17 cellular contexts compared by ENCODE assay signal in genomic region chr17:17051380-17051779, GRCh38. TPM values are rescaled to one million over a fixed set of nuclear protein-coding genes. Genes with fewer than 3 reads are reported as not detected.
DNase-seq lines count a peak whose midpoint lies in the region; ATAC-seq, FAIRE-seq and TF ChIP-seq lines count a peak whose summit lies in the region.
"Had no signal": no experiment of that assay in that cellular context is flagged by ENCODE, and none has a peak within 500 bp of the region (broad histone marks: within the 10 kb centered on the region; RNA-seq: fewer than 3 reads in every experiment).

No MANE protein-coding gene starts in this region.

- peaks cover 35% of the 10 kb centered on the region for H3K4me1 Mint-ChIP-seq in activated CD8-positive, alpha-beta memory T cell treated with anti-CD3 and anti-CD28 coated beads, Interleukin-2, amount 10 ng/mL, durations not matched to agents 7 days and 5 days
- H3K4me1 Mint-ChIP-seq in memory B cell, result peaks cover 45% of the 10 kb centered on the region
- H3K4me1 Mint-ChIP-seq in endothelial cell (ENCODE audit: unreplicated experiment), result peaks cover 64% of the 10 kb centered on the region

- intact Hi-C loops in GM12878 (cut with micrococcal nuclease; ENCODE audit: unreplicated experiment) (no loop called here), thyroid gland (cut with DNase I) (no loop called here)

- H3K4me2 ChIP-seq in GM12878 (ENCODE audit: control insufficient read depth, insufficient read depth), result peak overlapping the region; percentile 28

- in situ Hi-C loops in GM12878 (cut with MboI), result no loop called here

- peaks cover 77% of the 10 kb centered on the region for H3K79me2 ChIP-seq in GM12878 (ENCODE audit: control insufficient read depth, insufficient read depth, low read length)

- H3K4me3 ChIP-seq in GM12878, result no peak overlapping the region
- H3K4me3 ChIP-seq in thyroid gland (replicated peaks in 1 of 3), result no peak overlapping the region
- H3K4me3 ChIP-seq: cardiac muscle cell, skin epidermis had no signal

- no peaks in the 10 kb centered on the region for H3K36me3 Mint-ChIP-seq in activated CD8-positive, alpha-beta memory T cell treated with anti-CD3 and anti-CD28 coated beads, Interleukin-2, amount 10 ng/mL, durations not matched to agents 7 days and 5 days
- peaks cover 4% of the 10 kb centered on the region for H3K36me3 Mint-ChIP-seq in memory B cell
- H3K36me3 Mint-ChIP-seq in endothelial cell (ENCODE audit: low read depth, unreplicated experiment), result peaks cover 3% of the 10 kb centered on the region
- H3K36me3 Mint-ChIP-seq: IgD-negative memory B cell; natural killer cell treated with Interleukin-12 subunit alpha and Interleukin-12 subunit beta and Interleukin-15 and Interleukin-18, amount 100 ng/mL, for 72 hours had no signal

- peak; percentile 25 for DNase-seq in activated CD8-positive, alpha-beta memory T cell treated with anti-CD3 and anti-CD28 coated beads, Interleukin-2, amount 50 U/mL, for 48 hours
- no peak for DNase-seq in activated CD8-positive, alpha-beta memory T cell treated with anti-CD3 and anti-CD28 coated beads, Interleukin-2, amount 10 ng/mL, durations not matched to agents 7 days and 5 days
- DNase-seq in GM12878 (ENCODE audit: low read depth, low spot score) (no peak), memory B cell (ENCODE audit: low spot score in 2 of 2) (no peak), thyroid gland (no peak), SHP77 treated with DMSO at 0.1 percent for 48 hours (lab: John Stamatoyannopoulos, UW) (no peak), DMS 273 treated with DMSO at 0.1 percent for 48 hours (lab: John Stamatoyannopoulos, UW) (no peak), endothelial cell (ENCODE audit: low spot score) (no peak)
- DNase-seq: ACHN; activated CD4-positive, alpha-beta T cell treated with anti-CD3 and anti-CD28 coated beads for 4 hours; HCEC 1CT; NCI-H2029 had no signal

- FAIRE-seq in GM12878 (lab: Jason Lieb, UNC), result no peak

- H3K36me3 ChIP-seq in GM12878 (ENCODE audit: control insufficient read depth in 2 of 2, insufficient read depth in 2 of 2, low read length in 1 of 2) (peaks cover 4 to 5% of the 10 kb centered on the region in 2 experiments), thyroid gland (no peaks in the 10 kb centered on the region)
- H3K36me3 ChIP-seq: cardiac muscle cell had no signal

- SMC1A ChIA-PET in GM12878 (lab: Charles Lee; ENCODE audit: uncharacterized antibody, unreplicated experiment), result no interaction called here

- H2AFZ ChIP-seq in GM12878 (ENCODE audit: control insufficient read depth, low read depth, low read length), result no peak overlapping the region

- ATAC-seq in activated CD8-positive, alpha-beta memory T cell treated with anti-CD3 and anti-CD28 coated beads, Interleukin-2, amount 10 ng/mL, durations not matched to agents 7 days and 5 days, result no peak
- ATAC-seq in GM12878 (no peak), memory B cell (ENCODE audit: low read depth) (no peak)
- ATAC-seq: natural killer cell treated with Interleukin-12 subunit alpha and Interleukin-12 subunit beta and Interleukin-15 and Interleukin-18, amount 100 ng/mL, for 72 hours had no signal

- peaks cover 24% of the 10 kb centered on the region for H3K4me1 ChIP-seq in GM12878 (ENCODE audit: control insufficient read depth, insufficient read depth, low read length)
- peaks cover 24 to 64% of the 10 kb centered on the region in 2 donors for H3K4me1 ChIP-seq in thyroid gland

- CTCF ChIA-PET in activated CD8-positive, alpha-beta memory T cell treated with anti-CD3 and anti-CD28 coated beads, Interleukin-2, amount 10 ng/mL, durations not matched to agents 7 days and 5 days (lab: Charles Lee), result interaction anchor here (0.8 kb wide), 1 partner anchor 9 kb away, joined by 3 read pairs; the partner anchor contains the start of gene MPRIP
- CTCF ChIA-PET in GM12878 (lab: Yijun Ruan, JAX), result no interaction called here

- H3K4me3 Mint-ChIP-seq in activated CD8-positive, alpha-beta memory T cell treated with anti-CD3 and anti-CD28 coated beads, Interleukin-2, amount 10 ng/mL, durations not matched to agents 7 days and 5 days, result no peak overlapping the region
- no peak overlapping the region for H3K4me3 Mint-ChIP-seq in memory B cell
- H3K4me3 Mint-ChIP-seq in endothelial cell (ENCODE audit: unreplicated experiment), result no peak overlapping the region
- H3K4me3 Mint-ChIP-seq: natural killer cell treated with Interleukin-12 subunit alpha and Interleukin-12 subunit beta and Interleukin-15 and Interleukin-18, amount 100 ng/mL, for 72 hours had no signal

- no peak for TF ChIP-seq RAD21 in GM12878 (IDR thresholded peaks at IDR 0.05; ENCODE audit: insufficient read depth, low read depth, low read length)

- POLR2A ChIA-PET in GM12878 (lab: Charles Lee), result interaction anchor here (0.7 kb wide), 1 partner anchor 95 kb away, joined by 5 read pairs; no protein-coding TSS in a partner anchor

- no TSS peak for BruUV-seq in GM12878 (replicated peaks; lab: Mats Ljungman, UMichigan)

- no peaks in the 10 kb centered on the region for H3K27me3 Mint-ChIP-seq in activated CD8-positive, alpha-beta memory T cell treated with anti-CD3 and anti-CD28 coated beads, Interleukin-2, amount 10 ng/mL, durations not matched to agents 7 days and 5 days
- H3K27me3 Mint-ChIP-seq in memory B cell (no peaks in the 10 kb centered on the region), endothelial cell (ENCODE audit: unreplicated experiment) (peaks cover 3% of the 10 kb centered on the region)
- H3K27me3 Mint-ChIP-seq: IgD-negative memory B cell; natural killer cell treated with Interleukin-12 subunit alpha and Interleukin-12 subunit beta and Interleukin-15 and Interleukin-18, amount 100 ng/mL, for 72 hours had no signal

- H4K20me1 ChIP-seq in GM12878 (ENCODE audit: control insufficient read depth, insufficient read depth), result peaks cover 10% of the 10 kb centered on the region; the same call in 1 of the 2 replicates

- H3K27me3 ChIP-seq in GM12878 (replicated peaks in 1 of 2; ENCODE audit: control insufficient read depth in 2 of 2, insufficient read depth in 2 of 2, low read length in 1 of 2) (no peaks in the 10 kb centered on the region), thyroid gland (no peaks in the 10 kb centered on the region)
- H3K27me3 ChIP-seq: cardiac muscle cell had no signal

- no peaks in the 10 kb centered on the region for H3K9me3 Mint-ChIP-seq in activated CD8-positive, alpha-beta memory T cell treated with anti-CD3 and anti-CD28 coated beads, Interleukin-2, amount 10 ng/mL, durations not matched to agents 7 days and 5 days (ENCODE audit: low read depth)
- no peaks in the 10 kb centered on the region for H3K9me3 Mint-ChIP-seq in memory B cell
- no peaks in the 10 kb centered on the region for H3K9me3 Mint-ChIP-seq in endothelial cell (ENCODE audit: unreplicated experiment)
- H3K9me3 Mint-ChIP-seq: activated T-helper 2 cell treated with anti-CD3 and anti-CD28 coated beads, Interferon-gamma antibody, Interleukin-2, Interleukin-4, amounts not matched to agents 10 μg/mL and 5 μg/mL and 100 μg/mL, durations not matched to agents 14 hours and 24 hours and 36 hours; IgD-negative memory B cell; natural killer cell treated with Interleukin-12 subunit alpha and Interleukin-12 subunit beta and Interleukin-15 and Interleukin-18, amount 100 ng/mL, for 72 hours had no signal

- TF ChIP-seq EP300 in GM12878 (IDR thresholded peaks at IDR 0.05; ENCODE audit: borderline replicate concordance in 1 of 2, control insufficient read depth in 1 of 2, low read depth in 2 of 2, low read length in 2 of 2), result no peak

- TF ChIP-seq POLR2A in GM12878 (IDR thresholded peaks at IDR 0.05; ENCODE audit: low read depth, low read length) (no peak), thyroid gland (IDR thresholded peaks at IDR 0.05) (no peak)

- TF ChIP-seq CTCF in GM12878 (IDR thresholded peaks at IDR 0.05 in 2 of 3, conservative IDR thresholded peaks at IDR 0.05 in 1 of 3; ENCODE audit: control insufficient read depth in 2 of 3, extremely low read depth in 1 of 3, insufficient read depth in 1 of 3, low read depth in 3 of 3, low read length in 3 of 3), result no peak
- TF ChIP-seq CTCF in thyroid gland (IDR thresholded peaks at IDR 0.05), result no peak
- no peak for TF ChIP-seq CTCF in endothelial cell (IDR thresholded peaks at IDR 0.05; ENCODE audit: unreplicated experiment)

- H3K27ac ChIP-seq in GM12878 (ENCODE audit: control insufficient read depth, insufficient read depth) (no peak overlapping the region), thyroid gland (peak overlapping the region in 2 of 3 donors; percentile 1 to 42)
- H3K27ac ChIP-seq: cardiac muscle cell had no signal

- H3K9ac ChIP-seq in GM12878 (ENCODE audit: control insufficient read depth, insufficient read depth, low read length), result no peak overlapping the region

- H3K9me3 ChIP-seq in GM12878 (replicated peaks; ENCODE audit: control insufficient read depth, insufficient read depth, low read length) (no peaks in the 10 kb centered on the region; the same call in 2 of the 3 replicates), thyroid gland (no peaks in the 10 kb centered on the region)

- H3K27ac Mint-ChIP-seq in activated CD8-positive, alpha-beta memory T cell treated with anti-CD3 and anti-CD28 coated beads, Interleukin-2, amount 10 ng/mL, durations not matched to agents 7 days and 5 days, result no peak overlapping the region
- peak overlapping the region; percentile 17 for H3K27ac Mint-ChIP-seq in memory B cell
- H3K27ac Mint-ChIP-seq in endothelial cell (ENCODE audit: unreplicated experiment), result no peak overlapping the region
- H3K27ac Mint-ChIP-seq: activated T-helper 2 cell treated with anti-CD3 and anti-CD28 coated beads, Interferon-gamma antibody, Interleukin-2, Interleukin-4, amounts not matched to agents 10 μg/mL and 5 μg/mL and 100 μg/mL, durations not matched to agents 14 hours and 24 hours and 36 hours had no signal

- 61% methylated on average over 6 of the region's 6 CpGs for WGBS in GM12878 (ENCODE audit: insufficient coverage, insufficient replicate concordance, low lambda C conversion rate, missing lambda C conversion rate)
- 69 to 85% methylated on average over 4 of the region's 6 CpGs for WGBS in thyroid gland, 2 donors

- RAD21 ChIA-PET in GM12878 (lab: Charles Lee; ENCODE audit: unreplicated experiment), result no interaction called here

RNA-seq across cellular contexts. Expression of gene MPRIP, which starts 9.1 kb away (rescaled TPM):
- 100 to 1,000 TPM; 206 to 209 TPM for total RNA-seq in activated CD8-positive, alpha-beta memory T cell treated with anti-CD3 and anti-CD28 coated beads, Interleukin-2, amount 10 ng/mL, durations not matched to agents 7 days and 5 days
- total RNA-seq in GM12878 (2013; cell fraction: nucleolus; rRNA removed), result 167 and 175 TPM in 2 replicates
- total RNA-seq in GM12878 (2014; rRNA removed), result 115 and 131 TPM in 2 replicates
- 79.0 and 83.9 TPM in 2 replicates for total RNA-seq in GM12878 (2014; rRNA removed; fragmentation: Illumina TruSeq; extraction: Trizol)
- 159 and 168 TPM in 2 replicates for total RNA-seq in GM12878 (2021)
- polyA plus RNA-seq in GM12878 (2011; ENCODE audit: low read depth), result 49.9 TPM
- polyA plus RNA-seq in GM12878 (2011; rRNA removed), result 51.1 and 70.6 TPM in 2 replicates
- 59.0 and 62.4 TPM in 2 replicates for polyA plus RNA-seq in GM12878 (2011; cell fraction: cytosol; rRNA removed)
- polyA plus RNA-seq in GM12878 (2011; cell fraction: nucleus; rRNA removed), result 87.4 and 124 TPM in 2 replicates
- polyA plus RNA-seq in GM12878 (2012), result 72.2 and 77.0 TPM in 2 replicates
- polyA plus RNA-seq in GM12878 (2014; fragmentation: Illumina TruSeq; extraction: Trizol), result 35.1 and 72.7 TPM in 2 replicates
- polyA plus RNA-seq in GM12878 (2014; fragmentation: Nextera tagmentation; extraction: Ambion mirVana), result 10 to 100 TPM; 24.3 to 44.6 TPM
- polyA plus RNA-seq in GM12878 (2014; rRNA removed), result 89.3 and 97.0 TPM in 2 replicates
- polyA plus RNA-seq in GM12878 (2016; fragmentation: Nextera tagmentation; extraction: Ambion mirVana), result 10 to 100 TPM; 16.5 to 18.5 TPM
- polyA minus RNA-seq in GM12878 (2011; rRNA and poly(A)+ RNA removed), result 73.8 and 103 TPM in 2 replicates
- polyA minus RNA-seq in GM12878 (2011; cell fraction: cytosol; rRNA and poly(A)+ RNA removed), result 36.6 and 63.1 TPM in 2 replicates
- polyA minus RNA-seq in GM12878 (2011; cell fraction: nucleus; rRNA and poly(A)+ RNA removed), result 35.7 and 59.5 TPM in 2 replicates
- total RNA-seq in thyroid gland, result 100 to 1,000 TPM; 130 to 244 (median 155) TPM
- 392 TPM for total RNA-seq in endothelial cell (ENCODE audit: unreplicated experiment)
